16 cellular contexts compared by ENCODE assay signal in the genomic region with DNA sequence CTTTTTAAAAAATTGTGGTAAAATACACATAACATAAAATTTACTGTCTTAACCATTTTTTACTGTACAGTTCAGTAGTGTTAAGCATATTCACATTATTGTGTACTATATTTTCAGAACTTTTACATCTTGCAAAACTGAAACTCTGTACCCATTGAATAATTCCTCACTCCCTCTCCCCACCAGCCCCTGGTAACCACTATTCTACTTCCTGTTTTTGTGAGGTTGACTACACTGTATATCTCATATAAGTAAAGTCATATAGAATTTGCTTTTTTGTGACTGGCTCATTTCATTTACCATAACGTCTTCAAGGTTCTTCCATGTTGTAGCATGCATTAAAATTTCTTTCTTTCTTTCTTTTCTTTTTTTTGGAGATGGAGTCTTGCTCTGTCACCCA.
DNase-seq lines count a peak whose midpoint lies in the region; ATAC-seq and TF ChIP-seq lines count a peak whose summit lies in the region.
"Had no signal": no experiment of that assay in that cellular context is flagged by ENCODE, and none has a peak within 500 bp of the region (broad histone marks: within the 10 kb centered on the region; RNA-seq: fewer than 3 reads in every experiment).

No MANE protein-coding gene starts in this region.

- peaks cover 66% of the 10 kb centered on the region for H3K36me3 Mint-ChIP-seq in activated naive CD4-positive, alpha-beta T cell treated with anti-CD3 and anti-CD28 coated beads, Interleukin-2, amount 10 ng/mL, durations not matched to agents 7 days and 5 days

- no peaks in the 10 kb centered on the region for H3K27me3 Mint-ChIP-seq in activated naive CD4-positive, alpha-beta T cell treated with anti-CD3 and anti-CD28 coated beads, Interleukin-2, amount 10 ng/mL, durations not matched to agents 7 days and 5 days

- DNase-seq in activated naive CD4-positive, alpha-beta T cell treated with anti-CD3 and anti-CD28 coated beads, Interleukin-2, amount 10 ng/mL, durations not matched to agents 7 days and 5 days, result no peak
- DNase-seq in activated naive CD4-positive, alpha-beta T cell (lab: John Stamatoyannopoulos, UW), result no peak
- DNase-seq in NCI-H2081 treated with DMSO at 0.1 percent for 48 hours (lab: John Stamatoyannopoulos, UW), result no peak
- DNase-seq in NCI-H2227 treated with DMSO at 0.1 percent for 48 hours (lab: John Stamatoyannopoulos, UW), result no peak
- DNase-seq: anterior cingulate cortex; colonic mucosa; H7; heart right ventricle; MM.1S; NCI-H2171 treated with DMSO at 0.1 percent for 48 hours; stimulated activated CD4-positive, alpha-beta T cell treated with anti-CD3 and anti-CD28 coated beads, Interleukin-15, amount 100 ng/mL, for 24 hours; trophoblast cell had no signal

- no peak for TF ChIP-seq CTCF in VCaP (conservative IDR thresholded peaks at IDR 0.05)

- ATAC-seq in HG03469 (IDR thresholded peaks at IDR 0.05; ENCODE audit: unreplicated experiment), result peak; percentile 54
- ATAC-seq in HG03097 (IDR thresholded peaks at IDR 0.05; ENCODE audit: low FRiP score, unreplicated experiment), result no peak
- no peak for ATAC-seq in GM21528 (IDR thresholded peaks at IDR 0.05; ENCODE audit: low FRiP score, unreplicated experiment)
- ATAC-seq: heart right ventricle had no signal

- CTCF ChIA-PET in activated naive CD4-positive, alpha-beta T cell treated with anti-CD3 and anti-CD28 coated beads, Interleukin-2, amount 10 ng/mL, durations not matched to agents 7 days and 5 days (lab: Charles Lee), result no interaction called here

- H3K4me1 Mint-ChIP-seq in activated naive CD4-positive, alpha-beta T cell treated with anti-CD3 and anti-CD28 coated beads, Interleukin-2, amount 10 ng/mL, durations not matched to agents 7 days and 5 days, result peaks cover 33% of the 10 kb centered on the region

- H3K27ac Mint-ChIP-seq in activated naive CD4-positive, alpha-beta T cell treated with anti-CD3 and anti-CD28 coated beads, Interleukin-2, amount 10 ng/mL, durations not matched to agents 7 days and 5 days, result peak overlapping the region; percentile 81

- H3K9me3 Mint-ChIP-seq in activated naive CD4-positive, alpha-beta T cell treated with anti-CD3 and anti-CD28 coated beads, Interleukin-2, amount 10 ng/mL, durations not matched to agents 7 days and 5 days, result no peaks in the 10 kb centered on the region

- peak overlapping the region; percentile 67; the same call in 1 of the 2 replicates for H3K27ac ChIP-seq in VCaP
- H3K27ac ChIP-seq: colonic mucosa, heart right ventricle had no signal

- no peak overlapping the region for H3K4me3 Mint-ChIP-seq in activated naive CD4-positive, alpha-beta T cell treated with anti-CD3 and anti-CD28 coated beads, Interleukin-2, amount 10 ng/mL, durations not matched to agents 7 days and 5 days
